1 cellular context compared by ENCODE assay signal in the genomic region with DNA sequence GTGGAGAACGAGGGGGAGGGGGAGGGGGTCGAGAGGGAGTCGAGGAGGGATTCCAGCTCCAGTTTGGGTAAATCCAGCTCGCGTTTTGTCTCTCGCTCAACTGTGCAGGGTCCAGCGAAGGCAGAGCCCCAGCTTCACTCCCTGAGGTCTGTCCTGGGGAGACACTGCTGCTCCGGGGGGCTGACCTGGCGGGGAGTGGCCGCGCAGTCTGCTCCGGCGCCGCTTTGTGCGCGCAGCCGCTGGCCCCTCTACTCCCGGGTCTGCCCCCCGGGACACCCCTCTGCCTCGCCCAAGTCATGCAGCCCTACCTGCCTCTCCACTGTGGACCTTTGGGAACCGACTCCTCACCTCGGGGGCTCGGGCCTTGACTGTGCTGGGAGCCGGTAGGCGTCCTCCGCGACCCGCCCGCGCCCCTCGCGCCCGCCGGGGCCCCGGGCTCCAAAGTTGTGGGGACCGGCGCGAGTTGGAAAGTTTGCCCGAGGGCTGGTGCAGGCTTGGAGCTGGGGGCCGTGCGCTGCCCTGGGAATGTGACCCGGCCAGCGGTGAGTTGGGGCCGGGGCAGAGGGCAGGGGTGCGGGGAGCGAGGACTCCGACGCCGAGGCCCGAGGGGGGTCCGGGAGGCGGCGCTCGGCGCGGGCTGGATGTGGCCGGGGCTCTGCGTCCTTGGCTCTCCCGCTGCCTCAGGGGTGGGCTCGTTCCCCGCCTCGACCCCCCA.
TF ChIP-seq lines count a peak whose summit lies in the region.

TSS of gene TET1 (plus strand) at position 137 of the 715 bp plus-strand sequence. CDS start 12,002 bp downstream, outside the sequence.

TF ChIP-seq in WTC11, 78 proteins besides CTCF, POLR2A, EP300 and RAD21 (continued from another document):
- TF ChIP-seq, protein P1, sequence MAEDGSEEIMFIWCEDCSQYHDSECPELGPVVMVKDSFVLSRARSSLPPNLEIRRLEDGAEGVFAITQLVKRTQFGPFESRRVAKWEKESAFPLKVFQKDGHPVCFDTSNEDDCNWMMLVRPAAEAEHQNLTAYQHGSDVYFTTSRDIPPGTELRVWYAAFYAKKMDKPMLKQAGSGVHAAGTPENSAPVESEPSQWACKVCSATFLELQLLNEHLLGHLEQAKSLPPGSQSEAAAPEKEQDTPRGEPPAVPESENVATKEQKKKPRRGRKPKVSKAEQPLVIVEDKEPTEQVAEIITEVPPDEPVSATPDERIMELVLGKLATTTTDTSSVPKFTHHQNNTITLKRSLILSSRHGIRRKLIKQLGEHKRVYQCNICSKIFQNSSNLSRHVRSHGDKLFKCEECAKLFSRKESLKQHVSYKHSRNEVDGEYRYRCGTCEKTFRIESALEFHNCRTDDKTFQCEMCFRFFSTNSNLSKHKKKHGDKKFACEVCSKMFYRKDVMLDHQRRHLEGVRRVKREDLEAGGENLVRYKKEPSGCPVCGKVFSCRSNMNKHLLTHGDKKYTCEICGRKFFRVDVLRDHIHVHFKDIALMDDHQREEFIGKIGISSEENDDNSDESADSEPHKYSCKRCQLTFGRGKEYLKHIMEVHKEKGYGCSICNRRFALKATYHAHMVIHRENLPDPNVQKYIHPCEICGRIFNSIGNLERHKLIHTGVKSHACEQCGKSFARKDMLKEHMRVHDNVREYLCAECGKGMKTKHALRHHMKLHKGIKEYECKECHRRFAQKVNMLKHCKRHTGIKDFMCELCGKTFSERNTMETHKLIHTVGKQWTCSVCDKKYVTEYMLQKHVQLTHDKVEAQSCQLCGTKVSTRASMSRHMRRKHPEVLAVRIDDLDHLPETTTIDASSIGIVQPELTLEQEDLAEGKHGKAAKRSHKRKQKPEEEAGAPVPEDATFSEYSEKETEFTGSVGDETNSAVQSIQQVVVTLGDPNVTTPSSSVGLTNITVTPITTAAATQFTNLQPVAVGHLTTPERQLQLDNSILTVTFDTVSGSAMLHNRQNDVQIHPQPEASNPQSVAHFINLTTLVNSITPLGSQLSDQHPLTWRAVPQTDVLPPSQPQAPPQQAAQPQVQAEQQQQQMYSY (CRISPR knock-in tag; IDR thresholded peaks at IDR 0.05), result peak; percentile 98
- TF ChIP-seq EMX1 (CRISPR knock-in tag; IDR thresholded peaks at IDR 0.05) (no peak), CBFB (CRISPR knock-in tag; IDR thresholded peaks at IDR 0.05; ENCODE audit: low read depth) (peak; percentile 37; the same call in 1 of the 2 replicates), FOXP1 (CRISPR knock-in tag; IDR thresholded peaks at IDR 0.05; ENCODE audit: borderline replicate concordance) (peak; percentile 58; the same call in 1 of the 2 replicates), ZNF317 (CRISPR knock-in tag; IDR thresholded peaks at IDR 0.05; ENCODE audit: borderline replicate concordance, low read depth) (no peak), FOXK1 (CRISPR knock-in tag; IDR thresholded peaks at IDR 0.05) (peak; percentile 29; the same call in 1 of the 2 replicates), NR1H2 (CRISPR knock-in tag; IDR thresholded peaks at IDR 0.05) (0 out of 2 replicates have a peak, but pooled peaks have one; percentile 47), SP1 (CRISPR knock-in tag; conservative IDR thresholded peaks at IDR 0.05) (peak; percentile 68), CREB1 (CRISPR knock-in tag; IDR thresholded peaks at IDR 0.05) (no peak), ZNF263 (CRISPR knock-in tag; IDR thresholded peaks at IDR 0.05; ENCODE audit: low read depth) (no peak)
- TF ChIP-seq, protein P2, sequence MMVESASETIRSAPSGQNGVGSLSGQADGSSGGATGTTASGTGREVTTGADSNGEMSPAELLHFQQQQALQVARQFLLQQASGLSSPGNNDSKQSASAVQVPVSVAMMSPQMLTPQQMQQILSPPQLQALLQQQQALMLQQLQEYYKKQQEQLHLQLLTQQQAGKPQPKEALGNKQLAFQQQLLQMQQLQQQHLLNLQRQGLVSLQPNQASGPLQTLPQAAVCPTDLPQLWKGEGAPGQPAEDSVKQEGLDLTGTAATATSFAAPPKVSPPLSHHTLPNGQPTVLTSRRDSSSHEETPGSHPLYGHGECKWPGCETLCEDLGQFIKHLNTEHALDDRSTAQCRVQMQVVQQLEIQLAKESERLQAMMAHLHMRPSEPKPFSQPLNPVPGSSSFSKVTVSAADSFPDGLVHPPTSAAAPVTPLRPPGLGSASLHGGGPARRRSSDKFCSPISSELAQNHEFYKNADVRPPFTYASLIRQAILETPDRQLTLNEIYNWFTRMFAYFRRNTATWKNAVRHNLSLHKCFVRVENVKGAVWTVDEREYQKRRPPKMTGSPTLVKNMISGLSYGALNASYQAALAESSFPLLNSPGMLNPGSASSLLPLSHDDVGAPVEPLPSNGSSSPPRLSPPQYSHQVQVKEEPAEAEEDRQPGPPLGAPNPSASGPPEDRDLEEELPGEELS (CRISPR knock-in tag; IDR thresholded peaks at IDR 0.05), result peak; percentile 22; the same call in 1 of the 2 replicates
